ENCODE assay signal across 22 cellular contexts in genomic region chr7:8515786-8516185, GRCh38.
A peak's percentile ranks its signal among the peaks of the same experiment; 100 is the strongest.
DNase-seq lines count a peak whose midpoint lies in the region; ATAC-seq, FAIRE-seq and TF ChIP-seq lines count a peak whose summit lies in the region.
"Had no signal": no experiment of that assay in that cellular context is flagged by ENCODE, and none has a peak within 500 bp of the region (broad histone marks: within the 10 kb centered on the region; RNA-seq: fewer than 3 reads in every experiment).

No MANE protein-coding gene starts in this region.

- H3K4me2 ChIP-seq in SK-N-SH, result no peak overlapping the region
- H3K4me2 ChIP-seq: BLaER1 had no signal

- H3K36me3 ChIP-seq in SK-N-SH (replicated peaks in 1 of 2; ENCODE audit: control insufficient read depth in 1 of 2, insufficient read depth in 2 of 2, low read length in 1 of 2), result no peaks in the 10 kb centered on the region
- H3K36me3 ChIP-seq in bronchial epithelial cell (ENCODE audit: control insufficient read depth, insufficient read depth, low read length), result no peaks in the 10 kb centered on the region
- H3K36me3 ChIP-seq: BLaER1, HAP-1 had no signal

- no peak overlapping the region for H3K27ac ChIP-seq in SK-N-SH (ENCODE audit: low read depth in 2 of 2, low read length in 1 of 2)
- H3K27ac ChIP-seq: 22Rv1, BLaER1, C4-2B had no signal

- CTCF ChIA-PET in SK-N-SH (lab: Yijun Ruan, JAX), result interaction anchor here (0.8 to 2.0 kb wide), 3 partner anchors 8 to 15 kb away, joined by 3 to 5 read pairs (median 3); no protein-coding TSS in a partner anchor

- H3K79me2 ChIP-seq in SK-N-SH (ENCODE audit: insufficient read depth), result no peaks in the 10 kb centered on the region

- no peak for TF ChIP-seq RAD21 in SK-N-SH (IDR thresholded peaks at IDR 0.05; ENCODE audit: low read length)

- H3K4me3 ChIP-seq in SK-N-SH (ENCODE audit: low read depth in 2 of 2, low read length in 1 of 2) (no peak overlapping the region), bronchial epithelial cell (ENCODE audit: low read depth, low read length) (no peak overlapping the region)
- H3K4me3 ChIP-seq: BLaER1, HAP-1 had no signal

- WGBS in SK-N-SH (ENCODE audit: low lambda C conversion rate), result 21% methylated on average over 2 of the region's 2 CpGs

- H2AFZ ChIP-seq in SK-N-SH (ENCODE audit: low read depth), result no peak overlapping the region

- no peaks in the 10 kb centered on the region; the same call in 1 of the 2 replicates for H3K9me3 ChIP-seq in SK-N-SH
- H3K9me3 ChIP-seq: BLaER1, Caco-2, HAP-1 had no signal

- H3F3A ChIP-seq in SK-N-SH (replicated peaks; ENCODE audit: insufficient read depth), result no peaks in the 10 kb centered on the region

- POLR2A ChIA-PET in SK-N-SH (lab: Yijun Ruan, JAX), result no interaction called here

- no peak for FAIRE-seq in bronchial epithelial cell (lab: Jason Lieb, UNC)
- FAIRE-seq: A204.1, GM12891, GM18507 had no signal

- H3K9ac ChIP-seq in SK-N-SH, result no peak overlapping the region
- H3K9ac ChIP-seq: BLaER1 had no signal

- no peaks in the 10 kb centered on the region for H3K9me2 ChIP-seq in SK-N-SH

- no peak for DNase-seq in SK-N-SH
- peak; percentile 19 for DNase-seq in bronchial epithelial cell (ENCODE audit: low read depth)
- DNase-seq in kidney tubule cell (ENCODE audit: low spot score), result peak; percentile 43
- no peak for DNase-seq in GM03348 (ENCODE audit: low spot score)
- DNase-seq: Caco-2; CD4-positive, CD25-positive, alpha-beta regulatory T cell; CD8-positive, alpha-beta T cell; DMS153; DMS79; EL; GDM1; GOT3; HFFc6 had no signal

- TF ChIP-seq CTCF in SK-N-SH (IDR thresholded peaks at IDR 0.05), result no peak
- no peak for TF ChIP-seq CTCF in bronchial epithelial cell (IDR thresholded peaks at IDR 0.05; ENCODE audit: insufficient read depth, low read length, severe bottlenecking)

- TF ChIP-seq EP300 in SK-N-SH (IDR thresholded peaks at IDR 0.05; ENCODE audit: borderline replicate concordance in 1 of 2, low read depth in 1 of 2, low read length in 1 of 2), result peak in 1 of 2 experiments; percentile 40; a peak in 1 of 4 replicates

- ATAC-seq in SK-N-SH treated with all-trans-retinoic acid at 6 μM for 48 hours (no peak), GM19467 (IDR thresholded peaks at IDR 0.05; ENCODE audit: unreplicated experiment) (no peak)
- ATAC-seq: CD8-positive, alpha-beta T cell had no signal

- H3K27me3 ChIP-seq in SK-N-SH (ENCODE audit: insufficient read depth) (no peaks in the 10 kb centered on the region), bronchial epithelial cell (ENCODE audit: control insufficient read depth, insufficient read depth, low read length) (no peaks in the 10 kb centered on the region)
- H3K27me3 ChIP-seq: BLaER1 had no signal

- no peaks in the 10 kb centered on the region for H4K20me1 ChIP-seq in SK-N-SH (ENCODE audit: insufficient read depth)
- H4K20me1 ChIP-seq: BLaER1 had no signal

- H3K4me1 ChIP-seq in SK-N-SH (ENCODE audit: control insufficient read depth in 1 of 2, insufficient read depth in 2 of 2, low read depth in 1 of 2, low read length in 1 of 2), result peaks cover 0 to 16% of the 10 kb centered on the region in 2 experiments; a peak in 2 of 4 replicates
- H3K4me1 ChIP-seq: BLaER1, Caco-2, HAP-1 had no signal

TF ChIP-seq in SK-N-SH, 30 proteins besides CTCF, POLR2A, EP300 and RAD21:
- peak; percentile 80 for TF ChIP-seq GATA2 (CRISPR knock-in tag; IDR thresholded peaks at IDR 0.05)
- TF ChIP-seq MEF2A (IDR thresholded peaks at IDR 0.05; ENCODE audit: borderline replicate concordance, low read depth), result no peak
- TF ChIP-seq RCOR1 (IDR thresholded peaks at IDR 0.05; ENCODE audit: low read length), result 0 out of 2 replicates have a peak, but pooled peaks have one; percentile 34

TF ChIP-seq in SK-N-SH treated with all-trans-retinoic acid at 6 μM for 48 hours, 23 proteins besides CTCF, POLR2A, EP300 and RAD21 (continues in another document):
- no peak for TF ChIP-seq ISL1 (CRISPR knock-in tag; IDR thresholded peaks at IDR 0.05)
- TF ChIP-seq ZNF8 (CRISPR knock-in tag; IDR thresholded peaks at IDR 0.05), result no peak
- no peak for TF ChIP-seq OSR1 (CRISPR knock-in tag; IDR thresholded peaks at IDR 0.05)
- no peak for TF ChIP-seq BACH2 (CRISPR knock-in tag; IDR thresholded peaks at IDR 0.05; ENCODE audit: borderline replicate concordance)
- no peak for TF ChIP-seq TCF4 (CRISPR knock-in tag; IDR thresholded peaks at IDR 0.05; ENCODE audit: borderline replicate concordance)
- no peak for TF ChIP-seq ARNTL (CRISPR knock-in tag; IDR thresholded peaks at IDR 0.05; ENCODE audit: borderline replicate concordance, low read depth)
- TF ChIP-seq PPARA (CRISPR knock-in tag; IDR thresholded peaks at IDR 0.05; ENCODE audit: borderline replicate concordance), result no peak
- no peak for TF ChIP-seq ZFP30 (CRISPR knock-in tag; IDR thresholded peaks at IDR 0.05)
- TF ChIP-seq ZC3H10 (CRISPR knock-in tag; IDR thresholded peaks at IDR 0.05), result no peak
- no peak for TF ChIP-seq POU6F1 (CRISPR knock-in tag; IDR thresholded peaks at IDR 0.05; ENCODE audit: borderline replicate concordance, low read depth)
- no peak for TF ChIP-seq TOX (CRISPR knock-in tag; IDR thresholded peaks at IDR 0.05; ENCODE audit: borderline replicate concordance)
- TF ChIP-seq, protein P1, sequence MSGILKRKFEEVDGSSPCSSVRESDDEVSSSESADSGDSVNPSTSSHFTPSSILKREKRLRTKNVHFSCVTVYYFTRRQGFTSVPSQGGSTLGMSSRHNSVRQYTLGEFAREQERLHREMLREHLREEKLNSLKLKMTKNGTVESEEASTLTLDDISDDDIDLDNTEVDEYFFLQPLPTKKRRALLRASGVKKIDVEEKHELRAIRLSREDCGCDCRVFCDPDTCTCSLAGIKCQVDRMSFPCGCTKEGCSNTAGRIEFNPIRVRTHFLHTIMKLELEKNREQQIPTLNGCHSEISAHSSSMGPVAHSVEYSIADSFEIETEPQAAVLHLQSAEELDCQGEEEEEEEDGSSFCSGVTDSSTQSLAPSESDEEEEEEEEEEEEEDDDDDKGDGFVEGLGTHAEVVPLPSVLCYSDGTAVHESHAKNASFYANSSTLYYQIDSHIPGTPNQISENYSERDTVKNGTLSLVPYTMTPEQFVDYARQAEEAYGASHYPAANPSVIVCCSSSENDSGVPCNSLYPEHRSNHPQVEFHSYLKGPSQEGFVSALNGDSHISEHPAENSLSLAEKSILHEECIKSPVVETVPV (CRISPR knock-in tag; IDR thresholded peaks at IDR 0.05), result no peak
- no peak for TF ChIP-seq GLIS3 (CRISPR knock-in tag; IDR thresholded peaks at IDR 0.05)
- no peak for TF ChIP-seq CSDC2 (CRISPR knock-in tag; IDR thresholded peaks at IDR 0.05)
- no peak for TF ChIP-seq ZNF565 (CRISPR knock-in tag; conservative IDR thresholded peaks at IDR 0.05; ENCODE audit: low read depth)
- TF ChIP-seq ZFP3 (CRISPR knock-in tag; IDR thresholded peaks at IDR 0.05), result no peak
- no peak for TF ChIP-seq SNAI2 (CRISPR knock-in tag; IDR thresholded peaks at IDR 0.05)
- TF ChIP-seq TSHZ2 (CRISPR knock-in tag; IDR thresholded peaks at IDR 0.05), result no peak

Comparison
In these comparisons a context has a peak if more than half of its experiments do, and no peak if none do; other contexts are left out.
1. DNase-seq: peak in bronchial epithelial cell (single experiment) and kidney tubule cell (single experiment); none in SK-N-SH (single experiment) and GM03348 (single experiment).